8 cellular contexts compared by ENCODE assay signal in the genomic region with DNA sequence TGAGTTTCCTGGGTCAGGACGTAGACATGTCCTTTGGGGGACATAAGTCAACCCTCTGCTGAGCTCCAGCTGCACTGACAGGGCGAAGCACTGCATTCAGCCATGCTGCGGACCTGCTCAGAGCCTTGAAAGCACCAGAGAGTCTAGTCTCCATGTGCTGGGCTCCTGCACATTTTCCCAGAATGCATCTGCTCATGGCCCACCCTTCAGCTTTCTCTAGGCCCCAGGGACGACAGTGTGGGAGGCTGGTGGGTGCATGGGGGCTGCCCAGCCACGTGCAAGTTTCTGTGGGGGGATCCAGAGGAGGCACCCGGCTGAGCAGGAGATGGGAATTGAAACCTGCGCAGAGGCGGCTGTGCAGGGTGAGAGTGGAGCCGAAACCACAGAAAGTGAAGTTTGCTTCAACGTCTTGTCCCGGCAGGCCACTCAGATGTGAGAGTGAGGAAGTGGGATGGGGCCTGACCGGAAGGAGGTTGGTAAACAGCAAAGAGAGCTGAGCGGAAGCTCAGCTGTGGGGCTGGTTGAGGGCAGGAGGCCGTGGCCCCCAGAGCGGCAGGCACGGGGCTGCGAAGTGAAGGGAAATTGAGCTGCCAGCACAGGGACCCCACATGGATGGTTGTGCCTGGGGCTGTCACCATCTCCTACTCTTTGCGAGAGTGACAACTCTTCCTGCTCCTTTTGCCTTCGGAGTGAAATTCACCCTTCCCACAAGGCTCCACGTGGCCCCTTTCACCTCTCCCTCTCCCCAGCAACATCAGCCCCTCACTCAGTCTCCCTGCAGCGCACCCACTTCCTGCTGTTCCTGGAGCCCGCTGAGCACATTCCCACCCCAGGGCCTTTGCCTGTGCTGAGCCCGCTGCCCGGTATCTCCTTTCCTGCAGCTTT. TPM values are rescaled to one million over a fixed set of nuclear protein-coding genes. Genes with fewer than 3 reads are reported as not detected.
A peak's percentile ranks its signal among the peaks of the same experiment; 100 is the strongest.
DNase-seq lines count a peak whose midpoint lies in the region; ATAC-seq and TF ChIP-seq lines count a peak whose summit lies in the region.

No MANE protein-coding gene starts in this region.

- no peak for TF ChIP-seq POLR2A in stomach (IDR thresholded peaks at IDR 0.05)

- H3K4me3 ChIP-seq in DOHH2 (ENCODE audit: low read length) = peak overlapping the region; percentile 57
- peak overlapping the region in 1 of 4 donors; percentile 5 for H3K4me3 ChIP-seq in stomach
- H3K4me3 ChIP-seq in SK-N-SH (ENCODE audit: low read depth in 2 of 2, low read length in 1 of 2) = no peak overlapping the region

- H3F3A ChIP-seq in DOHH2 (ENCODE audit: control insufficient read depth, insufficient read depth) (peaks cover 21% of the 10 kb centered on the region), SK-N-SH (replicated peaks; ENCODE audit: insufficient read depth) (peaks cover 2% of the 10 kb centered on the region)

- H3K79me2 ChIP-seq in DOHH2 (ENCODE audit: control insufficient read depth, low read length) (peaks cover 37% of the 10 kb centered on the region), SK-N-SH (ENCODE audit: insufficient read depth) (no peaks in the 10 kb centered on the region)

- H3K9ac ChIP-seq in SK-N-SH = no peak overlapping the region

- no peak for TF ChIP-seq EP300 in stomach (IDR thresholded peaks at IDR 0.05)
- no peak for TF ChIP-seq EP300 in SK-N-SH (IDR thresholded peaks at IDR 0.05; ENCODE audit: borderline replicate concordance in 1 of 2, low read depth in 1 of 2, low read length in 1 of 2)

- intact Hi-C loops in stomach (cut with DNase I; ENCODE audit: low total_unique reads) = no loop called here

- H3K9me3 ChIP-seq in DOHH2 (ENCODE audit: control insufficient read depth, insufficient read depth, low read length) = no peaks in the 10 kb centered on the region
- peaks cover 0 to 5% (median 2%) of the 10 kb centered on the region in 4 donors for H3K9me3 ChIP-seq in stomach
- no peaks in the 10 kb centered on the region for H3K9me3 ChIP-seq in SK-N-SH

- H3K4me1 ChIP-seq in DOHH2 (ENCODE audit: control insufficient read depth, low read length) (peaks cover 62% of the 10 kb centered on the region), stomach (peaks cover 0 to 19% (median 13%) of the 10 kb centered on the region in 4 donors), SK-N-SH (ENCODE audit: control insufficient read depth in 1 of 2, insufficient read depth in 2 of 2, low read depth in 1 of 2, low read length in 1 of 2) (no peaks in the 10 kb centered on the region)

- POLR2A ChIA-PET in SK-N-SH (lab: Yijun Ruan, JAX) = interaction anchor here (0.5 kb wide), 1 partner anchor 281 kb away, joined by 3 read pairs; no protein-coding TSS in a partner anchor

- H4K20me1 ChIP-seq in DOHH2 (ENCODE audit: control insufficient read depth, insufficient read depth, low read depth, low read length) = no peaks in the 10 kb centered on the region
- H4K20me1 ChIP-seq in SK-N-SH (ENCODE audit: insufficient read depth) = no peaks in the 10 kb centered on the region

- H3K27me3 ChIP-seq in DOHH2 (ENCODE audit: control insufficient read depth, low read length) (no peaks in the 10 kb centered on the region), stomach (peaks cover 0 to 34% (median 0%) of the 10 kb centered on the region in 3 donors), SK-N-SH (ENCODE audit: insufficient read depth) (no peaks in the 10 kb centered on the region)

- CTCF ChIA-PET in SK-N-SH (lab: Yijun Ruan, JAX) = interaction anchor here (1.1 kb wide), 1 partner anchor 10 kb away, joined by 3 read pairs; no protein-coding TSS in a partner anchor

- 44 to 49% (median 44%) methylated on average over 24 of the region's 24 CpGs for WGBS in stomach, 5 donors
- 62% methylated on average over 23 of the region's 24 CpGs for WGBS in SK-N-SH (ENCODE audit: low lambda C conversion rate)

- TF ChIP-seq CTCF in DOHH2 (IDR thresholded peaks at IDR 0.05; ENCODE audit: low read depth, low read length, poor library complexity, severe bottlenecking) = no peak
- TF ChIP-seq CTCF in stomach (IDR thresholded peaks at IDR 0.05) = no peak
- no peak for TF ChIP-seq CTCF in SK-N-SH (IDR thresholded peaks at IDR 0.05)

- ATAC-seq in GM21360 (IDR thresholded peaks at IDR 0.05; ENCODE audit: unreplicated experiment) = peak; percentile 53
- peak; percentile 52 for ATAC-seq in HG03575 (IDR thresholded peaks at IDR 0.05; ENCODE audit: extremely low read depth, insufficient number of reproducible peaks, low FRiP score, unreplicated experiment)

- H3K27ac ChIP-seq in DOHH2 (ENCODE audit: low read depth, low read length) (peak overlapping the region; percentile 94), stomach (peak overlapping the region; percentile 16 to 75 (median 49)), SK-N-SH (ENCODE audit: low read depth in 2 of 2, low read length in 1 of 2) (no peak overlapping the region)

- no peak for TF ChIP-seq RAD21 in SK-N-SH (IDR thresholded peaks at IDR 0.05; ENCODE audit: low read length)

- H3K9me2 ChIP-seq in DOHH2 (replicated peaks; ENCODE audit: control insufficient read depth, low read length) = no peaks in the 10 kb centered on the region
- H3K9me2 ChIP-seq in SK-N-SH = no peaks in the 10 kb centered on the region

- peaks cover 18% of the 10 kb centered on the region for H3K36me3 ChIP-seq in DOHH2 (ENCODE audit: control insufficient read depth, low read length)
- H3K36me3 ChIP-seq in stomach = peaks cover 6 to 34% (median 31%) of the 10 kb centered on the region in 4 donors
- peaks cover 0 to 13% of the 10 kb centered on the region in 2 experiments for H3K36me3 ChIP-seq in SK-N-SH (replicated peaks in 1 of 2; ENCODE audit: control insufficient read depth in 1 of 2, insufficient read depth in 2 of 2, low read length in 1 of 2)

- peak; percentile 9 to 14 for DNase-seq in activated CD8-positive, alpha-beta memory T cell treated with anti-CD3 and anti-CD28 coated beads for 4 hours (ENCODE audit: low read depth in 2 of 2)
- DNase-seq in hypothalamus (lab: John Stamatoyannopoulos, UW) = peak in 27 of 51 donors; percentile 7 to 61 (median 28)
- peak; percentile 49 for DNase-seq in stomach
- DNase-seq in COR-L47 (lab: John Stamatoyannopoulos, UW) = no peak
- no peak for DNase-seq in SK-N-SH

- no peak overlapping the region for H2AFZ ChIP-seq in SK-N-SH (ENCODE audit: low read depth)

- peak overlapping the region; percentile 71 for H3K4me2 ChIP-seq in DOHH2 (ENCODE audit: low read length)
- no peak overlapping the region for H3K4me2 ChIP-seq in SK-N-SH

TF ChIP-seq in SK-N-SH, 30 proteins besides CTCF, POLR2A, EP300 and RAD21:
- TF ChIP-seq JUND (IDR thresholded peaks at IDR 0.05) = no peak

RNA-seq across cellular contexts. Expression of gene PGLS, which starts 11.8 kb away (rescaled TPM):
- 100 to 1,000 TPM in 1 of 5 donors, 10 to 100 TPM in 3, 1 to 10 TPM in 1; 2.9 to 258 (median 32.9) TPM for total RNA-seq in stomach
- polyA plus RNA-seq in stomach (100 to 1,000 TPM in 2 of 3 donors, 10 to 100 TPM in 1; 85.0 to 120 (median 114) TPM), SK-N-SH (2012; rRNA removed) (59.9 and 73.3 TPM in 2 replicates)
- 28.3 and 43.7 TPM in 2 replicates for polyA plus RNA-seq in SK-N-SH (2012; cell fraction: cytosol; rRNA removed)
- 75.1 and 114 TPM in 2 replicates for polyA plus RNA-seq in SK-N-SH (2012; cell fraction: nucleus; rRNA removed)

RNA-seq across cellular contexts. Expression of gene COLGALT1, which starts 32.2 kb away (rescaled TPM):
- total RNA-seq in stomach = 100 to 1,000 TPM in 1 of 5 donors, 10 to 100 TPM in 4; 29.6 to 273 (median 43.6) TPM
- 10 to 100 TPM; 15.1 to 36.3 (median 18.0) TPM for polyA plus RNA-seq in stomach
- polyA plus RNA-seq in SK-N-SH (2012; rRNA removed) = 75.9 and 83.8 TPM in 2 replicates
- 37.6 and 48.9 TPM in 2 replicates for polyA plus RNA-seq in SK-N-SH (2012; cell fraction: cytosol; rRNA removed)
- 80.5 and 108 TPM in 2 replicates for polyA plus RNA-seq in SK-N-SH (2012; cell fraction: nucleus; rRNA removed)

RNA-seq across cellular contexts. Expression of gene SLC27A1, which starts 52.9 kb away (rescaled TPM):
- total RNA-seq in stomach = 100 to 1,000 TPM in 1 of 5 donors, 10 to 100 TPM in 3, 1 to 10 TPM in 1; 5.5 to 116 (median 43.8) TPM
- polyA plus RNA-seq in stomach (10 to 100 TPM in 1 of 3 donors, 1 to 10 TPM in 2; 4.0 to 12.7 (median 9.0) TPM), SK-N-SH (2012; rRNA removed) (15.0 and 16.8 TPM in 2 replicates)
- 4.7 and 8.1 TPM in 2 replicates for polyA plus RNA-seq in SK-N-SH (2012; cell fraction: cytosol; rRNA removed)
- polyA plus RNA-seq in SK-N-SH (2012; cell fraction: nucleus; rRNA removed) = 57.5 and 73.2 TPM in 2 replicates

Comparison
In these comparisons a context has a peak if more than half of its experiments do, and no peak if none do; other contexts are left out.
1. H3K27ac ChIP-seq: peak in DOHH2 (single experiment) and stomach (5 of 5); none in SK-N-SH (0 of 2).
2. DNase-seq: peak in activated CD8-positive, alpha-beta memory T cell treated with anti-CD3 and anti-CD28 coated beads for 4 hours (2 of 2), hypothalamus (27 of 51) and stomach (single experiment); none in COR-L47 (single experiment) and SK-N-SH (single experiment).